15 cellular contexts compared by ENCODE assay signal in genomic region chr12:25236190-25236589, GRCh38. TPM values are rescaled to one million over a fixed set of nuclear protein-coding genes. Genes with fewer than 3 reads are reported as not detected.
DNase-seq lines count a peak whose midpoint lies in the region; ATAC-seq and TF ChIP-seq lines count a peak whose summit lies in the region.
"Had no signal": no experiment of that assay in that cellular context is flagged by ENCODE, and none has a peak within 500 bp of the region (broad histone marks: within the 10 kb centered on the region; RNA-seq: fewer than 3 reads in every experiment).

No MANE protein-coding gene starts in this region.

- no peak overlapping the region for H2BK120ac ChIP-seq in mesenchymal stem cell (ENCODE audit: low read depth, low read length)

- H2AFZ ChIP-seq in mesenchymal stem cell (ENCODE audit: low read depth, low read length): no peak overlapping the region

- 56% methylated on average over 1 of the region's 1 CpG for WGBS in mesenchymal stem cell

- no peak overlapping the region for H3K27ac ChIP-seq in mesenchymal stem cell (ENCODE audit: low read length, poor library complexity, severe bottlenecking)
- H3K27ac ChIP-seq: C4-2B, SJCRH30 had no signal

- no peak overlapping the region for H2BK15ac ChIP-seq in mesenchymal stem cell (ENCODE audit: low read depth, poor library complexity, severe bottlenecking)

- intact Hi-C loops in Caco-2 (cut with micrococcal nuclease; ENCODE audit: unreplicated experiment): no loop called here
- intact Hi-C loops in sciatic nerve (cut with DNase I): no loop called here

- CTCF ChIA-PET in Caco-2 (lab: Charles Lee): no interaction called here

- H3K27ac Mint-ChIP-seq in Caco-2 (ENCODE audit: unreplicated experiment) (peak overlapping the region; percentile 21), chondrocyte (ENCODE audit: unreplicated experiment) (peak overlapping the region; percentile 79)

- no peak overlapping the region for H3K14ac ChIP-seq in mesenchymal stem cell (ENCODE audit: low read length in 2 of 2)

- H3K4me1 Mint-ChIP-seq in Caco-2 (ENCODE audit: low read depth, unreplicated experiment): peaks cover 51% of the 10 kb centered on the region
- H3K4me1 Mint-ChIP-seq in chondrocyte (ENCODE audit: low read depth): peaks cover 47% of the 10 kb centered on the region

- DNase-seq in Caco-2 (no peak), HT1080 (ENCODE audit: low read depth) (peak; percentile 6), chondrocyte (ENCODE audit: low spot score) (no peak), mesenchymal stem cell (peak; percentile 39), sciatic nerve (ENCODE audit: low spot score) (no peak), NCI-H748 treated with DMSO at 0.1 percent for 48 hours (lab: John Stamatoyannopoulos, UW) (no peak), NCI-H146 (lab: John Stamatoyannopoulos, UW) (no peak)
- DNase-seq: anterior cingulate cortex, DMS79 treated with DMSO at 0.1 percent for 48 hours, KBM-7, NCI-H2227 treated with DMSO at 0.1 percent for 48 hours, SJCRH30 had no signal

- H3K9me3 Mint-ChIP-seq in Caco-2 (ENCODE audit: unreplicated experiment): no peaks in the 10 kb centered on the region
- H3K9me3 Mint-ChIP-seq in chondrocyte (ENCODE audit: low read depth): no peaks in the 10 kb centered on the region
- H3K9me3 Mint-ChIP-seq: memory B cell had no signal

- no peak overlapping the region for H2BK12ac ChIP-seq in mesenchymal stem cell (ENCODE audit: low read length in 2 of 2)

- no peak overlapping the region for H4K91ac ChIP-seq in mesenchymal stem cell (ENCODE audit: low read length)

- no peak for ATAC-seq in sciatic nerve
- ATAC-seq: GM12878 had no signal

- no peak overlapping the region for H3K18ac ChIP-seq in mesenchymal stem cell (ENCODE audit: low read depth in 1 of 2, low read length in 2 of 2)

- H2AK5ac ChIP-seq in mesenchymal stem cell (ENCODE audit: low read length, severe bottlenecking): no peak overlapping the region

- H3K9ac ChIP-seq in mesenchymal stem cell (ENCODE audit: low read length): peak overlapping the region; percentile 36

- H4K8ac ChIP-seq in mesenchymal stem cell (ENCODE audit: low read length): no peak overlapping the region

- POLR2A ChIA-PET in Caco-2 (lab: Charles Lee): no interaction called here

- H3K23ac ChIP-seq in mesenchymal stem cell (ENCODE audit: low read length in 2 of 2): no peak overlapping the region

- H3K4me3 ChIP-seq in Caco-2 (ENCODE audit: low read depth, low read length) (no peak overlapping the region), mesenchymal stem cell (ENCODE audit: insufficient read depth in 1 of 2, low read depth in 1 of 2, low read length in 2 of 2) (no peak overlapping the region)
- H3K4me3 ChIP-seq: GM12878, SJCRH30 had no signal

- no peak for TF ChIP-seq CTCF in Caco-2 (IDR thresholded peaks at IDR 0.05; ENCODE audit: insufficient read depth in 1 of 2, low read depth in 1 of 2, low read length in 1 of 2, severe bottlenecking in 1 of 2, unreplicated experiment in 1 of 2)
- TF ChIP-seq CTCF in chondrocyte (IDR thresholded peaks at IDR 0.05): no peak

- H3K36me3 Mint-ChIP-seq in Caco-2 (ENCODE audit: insufficient read depth, unreplicated experiment) (peaks cover 90% of the 10 kb centered on the region), chondrocyte (ENCODE audit: low read depth) (peaks cover 12% of the 10 kb centered on the region)

- H3K36me3 ChIP-seq in Caco-2 (ENCODE audit: control insufficient read depth, insufficient read depth, low read length) (peaks cover 6% of the 10 kb centered on the region), mesenchymal stem cell (ENCODE audit: control insufficient read depth in 1 of 2, insufficient read depth in 2 of 2, low read depth in 1 of 2, low read length in 2 of 2) (peaks cover 0 to 29% of the 10 kb centered on the region in 2 experiments)

- H3K4ac ChIP-seq in mesenchymal stem cell (ENCODE audit: low read depth in 1 of 2, low read length in 2 of 2): no peak overlapping the region

- H3K27me3 Mint-ChIP-seq in Caco-2 (ENCODE audit: insufficient read depth, unreplicated experiment) (no peaks in the 10 kb centered on the region), chondrocyte (ENCODE audit: low read depth) (no peaks in the 10 kb centered on the region)
- H3K27me3 Mint-ChIP-seq: memory B cell had no signal

- H3K9me3 ChIP-seq in Caco-2 (no peaks in the 10 kb centered on the region), mesenchymal stem cell (ENCODE audit: control insufficient read depth, low read length) (no peaks in the 10 kb centered on the region)

- H3K4me3 Mint-ChIP-seq in Caco-2 (ENCODE audit: unreplicated experiment) (no peak overlapping the region), chondrocyte (ENCODE audit: unreplicated experiment) (no peak overlapping the region)
- H3K4me3 Mint-ChIP-seq: memory B cell had no signal

- peaks cover 32% of the 10 kb centered on the region for H3K79me1 ChIP-seq in mesenchymal stem cell (replicated peaks; ENCODE audit: low read length, poor library complexity, severe bottlenecking)

- H3K4me1 ChIP-seq in Caco-2 (peaks cover under 1% of the 10 kb centered on the region; the same call in 1 of the 2 replicates), mesenchymal stem cell (ENCODE audit: control insufficient read depth, insufficient read depth, low read depth, low read length) (no peaks in the 10 kb centered on the region)
- H3K4me1 ChIP-seq: SJCRH30 had no signal

- H2BK5ac ChIP-seq in mesenchymal stem cell (ENCODE audit: low read depth, low read length, poor library complexity, severe bottlenecking): no peak overlapping the region

- BruUV-seq in Caco-2 (replicated peaks; lab: Mats Ljungman, UMichigan): no TSS peak

- H3K27me3 ChIP-seq in Caco-2 (replicated peaks; ENCODE audit: control insufficient read depth, insufficient read depth, low read length): no peaks in the 10 kb centered on the region
- H3K27me3 ChIP-seq in mesenchymal stem cell (ENCODE audit: control insufficient read depth in 1 of 2, insufficient read depth in 1 of 2, low read length in 2 of 2): no peaks in the 10 kb centered on the region
- H3K27me3 ChIP-seq: SJCRH30 had no signal

- H3K4me2 ChIP-seq in mesenchymal stem cell (ENCODE audit: low read length, poor library complexity, severe bottlenecking): no peak overlapping the region

RNA-seq across cellular contexts. Expression of gene KRAS, which starts 14.5 kb away (rescaled TPM):
- 162 and 179 TPM in 2 replicates for total RNA-seq in Caco-2 (2022)
- 7.7 and 11.2 TPM in 2 replicates for total RNA-seq in HT1080 (2014; rRNA removed; shearing (Covaris generic))
- polyA plus RNA-seq in HT1080 (2015; cell fraction: cytosol; rRNA removed): 22.6 and 25.9 TPM in 2 replicates
- polyA plus RNA-seq in HT1080 (2015; cell fraction: nucleus; rRNA removed): 14.4 and 15.3 TPM in 2 replicates
- total RNA-seq in chondrocyte: 27.5 to 31.7 TPM (median 31.5 TPM) in 3 replicates
- 26.5 TPM for polyA plus RNA-seq in mesenchymal stem cell (2013, experiment 1 of 2)
- 26.4 TPM for polyA plus RNA-seq in mesenchymal stem cell (2013, experiment 2 of 2)
- total RNA-seq in sciatic nerve: 54.9 TPM

RNA-seq across cellular contexts. Expression of gene ETFRF1, which starts 41.2 kb away (rescaled TPM):
- 9.5 and 10.2 TPM in 2 replicates for total RNA-seq in Caco-2 (2022)
- total RNA-seq in HT1080 (2014; rRNA removed; shearing (Covaris generic)): 6.5 and 7.6 TPM in 2 replicates
- 26.9 and 30.7 TPM in 2 replicates for polyA plus RNA-seq in HT1080 (2015; cell fraction: cytosol; rRNA removed)
- 10.2 and 16.7 TPM in 2 replicates for polyA plus RNA-seq in HT1080 (2015; cell fraction: nucleus; rRNA removed)
- total RNA-seq in chondrocyte: 9.9 to 19.5 TPM (median 10.8 TPM) in 3 replicates
- 26.2 TPM for polyA plus RNA-seq in mesenchymal stem cell (2013, experiment 1 of 2)
- 26.9 TPM for polyA plus RNA-seq in mesenchymal stem cell (2013, experiment 2 of 2)
- total RNA-seq in sciatic nerve: 33.0 TPM

RNA-seq across cellular contexts. Expression of gene DNAI7, which starts 41.2 kb away (rescaled TPM):
- 0.66 and 0.67 TPM in 2 replicates for total RNA-seq in Caco-2 (2022)
- not detected in 2 replicates for total RNA-seq in HT1080 (2014; rRNA removed; shearing (Covaris generic))
- polyA plus RNA-seq in HT1080 (2015; cell fraction: cytosol; rRNA removed): 0.03 and 0.09 TPM in 2 replicates
- 0.07 and 0.08 TPM in 2 replicates for polyA plus RNA-seq in HT1080 (2015; cell fraction: nucleus; rRNA removed)
- total RNA-seq in chondrocyte: 0.44 TPM in 1 of 3 replicates, not detected in the others
- polyA plus RNA-seq in mesenchymal stem cell (2013, experiment 1 of 2): not detected
- polyA plus RNA-seq in mesenchymal stem cell (2013, experiment 2 of 2): 0.04 TPM
- 1.0 TPM for total RNA-seq in sciatic nerve
- total RNA-seq: GM12878, SJCRH30 had no signal

Comparison
In these comparisons a context has a peak if more than half of its experiments do, and no peak if none do; other contexts are left out.
1. DNase-seq: peak in HT1080 (single experiment) and mesenchymal stem cell (single experiment); none in Caco-2 (0 of 2), chondrocyte (single experiment), sciatic nerve (single experiment), NCI-H748 treated with DMSO at 0.1 percent for 48 hours (single experiment) and NCI-H146 (single experiment).